ENCODE assay signal across 1 cellular context in the genomic region with DNA sequence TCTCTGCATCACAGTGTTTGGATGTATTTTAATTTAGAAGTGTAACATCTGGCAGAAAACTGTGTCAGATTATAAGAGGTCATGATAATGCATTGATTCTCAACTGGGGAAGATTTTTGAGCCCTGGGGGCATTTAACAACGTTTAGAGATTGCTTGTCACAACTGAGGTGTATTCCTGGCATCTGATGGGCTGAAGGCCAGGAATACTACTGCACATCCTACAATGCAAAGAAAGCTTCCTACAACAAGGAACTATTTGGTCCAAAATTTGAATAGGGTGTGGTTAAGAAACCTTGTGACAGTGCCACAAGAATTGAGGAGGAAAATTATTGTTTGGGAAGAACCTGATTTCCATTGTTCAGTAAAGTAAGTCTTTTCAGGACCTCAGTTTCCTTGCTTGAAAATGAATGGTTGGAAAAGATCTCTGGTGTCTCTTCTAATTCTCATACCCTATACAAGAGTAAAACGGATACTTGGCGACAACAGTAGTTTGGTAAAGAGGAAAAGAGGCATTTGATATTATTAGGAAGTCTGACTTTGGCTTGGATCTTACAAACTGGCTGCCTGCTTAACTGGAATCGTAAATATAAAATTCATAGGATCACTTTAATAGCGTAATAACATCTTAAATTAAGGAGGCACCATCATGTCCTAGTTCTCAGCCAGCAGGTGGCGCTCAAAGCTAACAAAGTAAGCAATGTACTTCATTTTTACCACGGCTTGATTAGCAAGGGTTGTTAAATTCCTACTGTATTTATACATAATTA.
TF ChIP-seq lines count a peak whose summit lies in the region.

No MANE protein-coding gene starts in this region.

TF ChIP-seq in liver, 16 proteins besides CTCF, POLR2A, EP300 and RAD21 (continued from another document):
- TF ChIP-seq, protein P1, sequence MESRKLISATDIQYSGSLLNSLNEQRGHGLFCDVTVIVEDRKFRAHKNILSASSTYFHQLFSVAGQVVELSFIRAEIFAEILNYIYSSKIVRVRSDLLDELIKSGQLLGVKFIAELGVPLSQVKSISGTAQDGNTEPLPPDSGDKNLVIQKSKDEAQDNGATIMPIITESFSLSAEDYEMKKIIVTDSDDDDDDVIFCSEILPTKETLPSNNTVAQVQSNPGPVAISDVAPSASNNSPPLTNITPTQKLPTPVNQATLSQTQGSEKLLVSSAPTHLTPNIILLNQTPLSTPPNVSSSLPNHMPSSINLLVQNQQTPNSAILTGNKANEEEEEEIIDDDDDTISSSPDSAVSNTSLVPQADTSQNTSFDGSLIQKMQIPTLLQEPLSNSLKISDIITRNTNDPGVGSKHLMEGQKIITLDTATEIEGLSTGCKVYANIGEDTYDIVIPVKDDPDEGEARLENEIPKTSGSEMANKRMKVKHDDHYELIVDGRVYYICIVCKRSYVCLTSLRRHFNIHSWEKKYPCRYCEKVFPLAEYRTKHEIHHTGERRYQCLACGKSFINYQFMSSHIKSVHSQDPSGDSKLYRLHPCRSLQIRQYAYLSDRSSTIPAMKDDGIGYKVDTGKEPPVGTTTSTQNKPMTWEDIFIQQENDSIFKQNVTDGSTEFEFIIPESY (IDR thresholded peaks at IDR 0.05): no peak
- TF ChIP-seq GABPA (IDR thresholded peaks at IDR 0.05 in 1 of 2, conservative IDR thresholded peaks at IDR 0.05 in 1 of 2): no peak
- TF ChIP-seq FOXA2 (IDR thresholded peaks at IDR 0.05): no peak
